Comparison of ENCODE assay signal across 8 cellular contexts in the genomic region with DNA sequence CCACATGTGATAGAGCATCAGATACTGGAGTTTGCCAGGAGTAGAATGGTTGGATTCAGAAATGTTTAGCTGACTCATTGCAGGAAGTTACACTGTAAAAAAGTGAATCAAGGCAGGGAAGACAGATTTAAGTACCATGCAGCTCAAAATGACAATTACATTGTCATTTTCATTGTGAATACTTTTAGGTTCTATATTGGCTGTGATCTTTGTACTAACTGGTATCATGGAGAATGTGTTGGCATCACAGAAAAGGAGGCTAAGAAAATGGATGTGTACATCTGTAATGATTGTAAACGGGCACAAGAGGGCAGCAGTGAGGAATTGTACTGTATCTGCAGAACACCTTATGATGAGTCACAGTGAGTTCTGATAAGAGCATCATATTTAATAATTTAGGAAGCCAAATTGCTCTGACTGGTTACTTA. TPM values are rescaled to one million over a fixed set of nuclear protein-coding genes. Genes with fewer than 3 reads are reported as not detected.
DNase-seq lines count a peak whose midpoint lies in the region; ATAC-seq, FAIRE-seq and TF ChIP-seq lines count a peak whose summit lies in the region.
"Not testable (repeated sequence)": the region's sequence is repeated elsewhere in the genome, so short reads cannot be mapped to it uniquely, and the experiment has no call there.

No MANE protein-coding gene starts in this region.

- H3K36me3 ChIP-seq in Karpas-422 (ENCODE audit: insufficient read depth, low read length): peaks cover 45% of the 10 kb centered on the region
- peaks cover 50% of the 10 kb centered on the region for H3K36me3 ChIP-seq in NT2/D1 (ENCODE audit: insufficient read depth, insufficient read length, low read length)

- not testable (repeated sequence) for H3K9me3 ChIP-seq in A549; Karpas-422 (ENCODE audit: low read length); NT2/D1 (ENCODE audit: insufficient read depth, low read length)

- FAIRE-seq in A549 (lab: Jason Lieb, UNC): peak; percentile 49

- DNase-seq in A549 (ENCODE audit: low read depth in 1 of 2, low spot score in 1 of 2) (peak; percentile 21 to 90), Karpas-422 (peak; percentile 89), NT2/D1 (ENCODE audit: low read depth, low spot score) (peak; percentile 30), islet precursor cell (peak; percentile 68)
- DNase-seq in activated CD4-positive, alpha-beta T cell treated with anti-CD3 and anti-CD28 coated beads, Interleukin-2, amount 50 U/mL, for 4 hours: peak; percentile 64
- peak; percentile 59 for DNase-seq in central memory CD4-positive, alpha-beta T cell
- DNase-seq in stimulated activated CD4-positive, alpha-beta T cell treated with anti-CD3 and anti-CD28 coated beads, Interleukin-12 subunit alpha, Interleukin-12 subunit beta, amount 100 ng/mL, for 24 hours (ENCODE audit: low read depth in 2 of 2): peak; percentile 39 to 65

- H3K4me2 ChIP-seq in A549; Karpas-422 (ENCODE audit: low read depth, low read length, poor library complexity, severe bottlenecking): not testable (repeated sequence)

- TF ChIP-seq RAD21 in A549 (conservative IDR thresholded peaks at IDR 0.05 in 1 of 2, IDR thresholded peaks at IDR 0.05 in 1 of 2): peak; percentile 44 to 49; a peak in 4 of 5 replicates

- H3K4me3 ChIP-seq in A549; Karpas-422 (ENCODE audit: low read length); NT2/D1 (ENCODE audit: insufficient read length, low read depth): not testable (repeated sequence)

- WGBS in A549 (ENCODE audit: missing lambda C conversion rate): 0% methylated on average over 1 of the region's 1 CpG

- POLR2A ChIA-PET in A549 (lab: Yijun Ruan, JAX): interaction anchor here (0.5 kb wide), 1 partner anchor 72 kb away, joined by 3 read pairs; the partner anchor contains the start of gene KPNA2

- H3K9ac ChIP-seq in Karpas-422 (ENCODE audit: low read length); NT2/D1 (ENCODE audit: insufficient read length, low read depth): not testable (repeated sequence)

- H3K27ac ChIP-seq in A549 (peak overlapping the region; percentile 53 to 71; a peak in 5 of 6 replicates), Karpas-422 (ENCODE audit: low read length) (0 out of 2 replicates have a peak overlapping the region, but pooled peaks have one; percentile 49)

- H3K9me2 ChIP-seq in Karpas-422 (replicated peaks; ENCODE audit: insufficient read depth, low read length): not testable (repeated sequence)

- H3K79me2 ChIP-seq in Karpas-422 (ENCODE audit: low read length): not testable (repeated sequence)

- not testable (repeated sequence) for TF ChIP-seq POLR2A in A549 (IDR thresholded peaks at IDR 0.05; ENCODE audit: low read length)

- not testable (repeated sequence) for H4K20me1 ChIP-seq in Karpas-422 (ENCODE audit: insufficient read depth, low read depth, low read length)

- H3K4me1 ChIP-seq in A549; Karpas-422 (ENCODE audit: low read length); NT2/D1 (ENCODE audit: insufficient read depth, insufficient read length): not testable (repeated sequence)

- not testable (repeated sequence) for TF ChIP-seq EP300 in A549 (IDR thresholded peaks at IDR 0.05)

- ATAC-seq in A549: peak; percentile 93 to 94
- peak; percentile 64 for ATAC-seq in GM18511 (IDR thresholded peaks at IDR 0.05; ENCODE audit: unreplicated experiment)

- TF ChIP-seq CTCF in A549 (IDR thresholded peaks at IDR 0.05): peak; percentile 82

- not testable (repeated sequence) for H2AFZ ChIP-seq in Karpas-422 (ENCODE audit: low read length)

- not testable (repeated sequence) for H3K27me3 ChIP-seq in Karpas-422 (ENCODE audit: low read length); NT2/D1 (ENCODE audit: insufficient read depth, insufficient read length)

- CTCF ChIA-PET in A549 (lab: Yijun Ruan, JAX): interaction anchor here (0.6 to 2.3 kb wide), 14 partner anchors 9 to 112 kb away, joined by 3 to 15 read pairs (median 4); no protein-coding TSS in a partner anchor

TF ChIP-seq in A549, 52 proteins besides CTCF, POLR2A, EP300 and RAD21:
- TF ChIP-seq FOSL2 (IDR thresholded peaks at IDR 0.05) (peak; percentile 26; the same call in 1 of the 2 replicates), FOSL2 (CRISPR knock-in tag; IDR thresholded peaks at IDR 0.05) (peak; percentile 93), ZNF302 (CRISPR knock-in tag; IDR thresholded peaks at IDR 0.05) (peak; percentile 95), ATOH8 (CRISPR knock-in tag; IDR thresholded peaks at IDR 0.05; ENCODE audit: low read depth) (peak; percentile 63; the same call in 1 of the 2 replicates), NFE2L2 (conservative IDR thresholded peaks at IDR 0.05; ENCODE audit: low read length) (peak; percentile 50; the same call in 1 of the 2 replicates), EHF (CRISPR knock-in tag; IDR thresholded peaks at IDR 0.05) (peak; percentile 71; the same call in 1 of the 2 replicates), ZSCAN20 (CRISPR knock-in tag; IDR thresholded peaks at IDR 0.05) (peak; percentile 89), FOSB (CRISPR knock-in tag; IDR thresholded peaks at IDR 0.05) (peak; percentile 73; the same call in 1 of the 2 replicates), HOXB5 (CRISPR knock-in tag; IDR thresholded peaks at IDR 0.05) (peak; percentile 76; the same call in 1 of the 2 replicates), HEYL (CRISPR knock-in tag; IDR thresholded peaks at IDR 0.05) (peak; percentile 50; the same call in 1 of the 2 replicates), MAFK (IDR thresholded peaks at IDR 0.05; ENCODE audit: partially characterized antibody) (peak; percentile 63), SMC3 (IDR thresholded peaks at IDR 0.05) (peak; percentile 49; the same call in 2 of the 3 replicates), HOXA7 (CRISPR knock-in tag; IDR thresholded peaks at IDR 0.05) (peak; percentile 79), HOXB13 (CRISPR knock-in tag; IDR thresholded peaks at IDR 0.05; ENCODE audit: low read depth) (peak; percentile 83; the same call in 1 of the 2 replicates)

RNA-seq across cellular contexts. Expression of gene C17orf58, which starts 33.1 kb away (rescaled TPM):
- 18.4 and 20.0 TPM in 2 replicates for polyA plus RNA-seq in A549 (2011; rRNA removed)
- 18.1 and 22.4 TPM in 2 replicates for polyA plus RNA-seq in A549 (2012; cell fraction: cytosol; rRNA removed)
- polyA plus RNA-seq in A549 (2012; cell fraction: nucleus; rRNA removed): 7.9 and 8.5 TPM in 2 replicates
- polyA plus RNA-seq in A549 (2017; fragmentation: RNase III; extraction: RNeasy Plus Mini Kit Qiagen cat#74134 plus additional on column Dnase treatment): 9.6 to 11.2 TPM (median 9.9 TPM) in 3 replicates
- polyA minus RNA-seq in A549 (2011; rRNA and poly(A)+ RNA removed): 8.9 and 10.0 TPM in 2 replicates
- 51.0 and 52.9 TPM in 2 replicates for total RNA-seq in Karpas-422 (2014; rRNA removed; shearing (Covaris generic); ENCODE audit: low replicate concordance)

Comparison
In these comparisons a context has a peak if more than half of its experiments do, and no peak if none do; other contexts are left out.
1. DNase-seq: peak in every context shown above with its lines; median percentile 89 in Karpas-422; 68 in islet precursor cell; 64 in activated CD4-positive, alpha-beta T cell treated with anti-CD3 and anti-CD28 coated beads, Interleukin-2, amount 50 U/mL, for 4 hours; 59 in central memory CD4-positive, alpha-beta T cell; 56 in A549; 52 in stimulated activated CD4-positive, alpha-beta T cell treated with anti-CD3 and anti-CD28 coated beads, Interleukin-12 subunit alpha, Interleukin-12 subunit beta, amount 100 ng/mL, for 24 hours; 30 in NT2/D1.